Comparison of ENCODE assay signal across 28 cellular contexts in genomic region chr11:59218893-59219292, GRCh38. TPM values are rescaled to one million over a fixed set of nuclear protein-coding genes. Genes with fewer than 3 reads are reported as not detected.
DNase-seq lines count a peak whose midpoint lies in the region; ATAC-seq and TF ChIP-seq lines count a peak whose summit lies in the region.
"Had no signal": no experiment of that assay in that cellular context is flagged by ENCODE, and none has a peak within 500 bp of the region (broad histone marks: within the 10 kb centered on the region; RNA-seq: fewer than 3 reads in every experiment).

No MANE protein-coding gene starts in this region.

- H2AK5ac ChIP-seq in IMR-90 (ENCODE audit: low read depth, low read length): 0 out of 2 replicates have a peak overlapping the region, but pooled peaks have one; percentile 40

- TF ChIP-seq RAD21 in IMR-90 (IDR thresholded peaks at IDR 0.05; ENCODE audit: low read length): no peak

- H2AFZ ChIP-seq in IMR-90 (replicated peaks; ENCODE audit: low read length, poor library complexity): no peak overlapping the region
- H2AFZ ChIP-seq: GM23248 had no signal

- peaks cover 64 to 94% (median 74%) of the 10 kb centered on the region in 3 donors for H3K4me1 Mint-ChIP-seq in naive B cell
- H3K4me1 Mint-ChIP-seq in stimulated activated naive CD8-positive, alpha-beta T cell treated with anti-CD3 and anti-CD28 coated beads, Interleukin-15, amount 100 ng/mL, for 72 hours: peaks cover 13% of the 10 kb centered on the region
- peaks cover 5% of the 10 kb centered on the region for H3K4me1 Mint-ChIP-seq in activated T-helper 2 cell treated with anti-CD3 and anti-CD28 coated beads, Interferon-gamma antibody, Interleukin-2, Interleukin-4, amounts not matched to agents 10 μg/mL and 5 μg/mL and 100 μg/mL, durations not matched to agents 14 hours and 24 hours and 36 hours (ENCODE audit: low read depth)
- H3K4me1 Mint-ChIP-seq: H9 had no signal

- peak overlapping the region; percentile 27; the same call in 1 of the 2 replicates for H3K4ac ChIP-seq in IMR-90 (ENCODE audit: low read depth, low read length)

- peak overlapping the region; percentile 32; the same call in 1 of the 3 replicates for H2BK15ac ChIP-seq in IMR-90 (ENCODE audit: low read depth, low read length)

- no peak overlapping the region for H2BK5ac ChIP-seq in IMR-90 (ENCODE audit: low read depth, low read length, poor library complexity, severe bottlenecking)

- no peak overlapping the region for H2BK120ac ChIP-seq in IMR-90 (ENCODE audit: low read depth, low read length)

- H3K56ac ChIP-seq in IMR-90 (ENCODE audit: extremely low read depth, insufficient read depth, low read length): no peak overlapping the region

- no peaks in the 10 kb centered on the region for H3K36me3 ChIP-seq in IMR-90 (ENCODE audit: control insufficient read depth, insufficient read depth, low read length)

- peak overlapping the region; percentile 19 to 100 (median 98) for H3K27ac Mint-ChIP-seq in naive B cell
- no peak overlapping the region for H3K27ac Mint-ChIP-seq in stimulated activated naive CD8-positive, alpha-beta T cell treated with anti-CD3 and anti-CD28 coated beads, Interleukin-15, amount 100 ng/mL, for 72 hours
- no peak overlapping the region for H3K27ac Mint-ChIP-seq in activated T-helper 2 cell treated with anti-CD3 and anti-CD28 coated beads, Interferon-gamma antibody, Interleukin-2, Interleukin-4, amounts not matched to agents 10 μg/mL and 5 μg/mL and 100 μg/mL, durations not matched to agents 14 hours and 24 hours and 36 hours
- H3K27ac Mint-ChIP-seq: H9, HFFc6 had no signal

- ATAC-seq in IMR-90 (ENCODE audit: low read depth): no peak
- no peak for ATAC-seq in naive B cell (ENCODE audit: low read depth in 2 of 2)
- peak; percentile 45 for ATAC-seq in stimulated activated naive CD8-positive, alpha-beta T cell treated with anti-CD3 and anti-CD28 coated beads, Interleukin-15, amount 100 ng/mL, for 72 hours
- ATAC-seq: HepG2, Panc1 had no signal

- H3K18ac ChIP-seq in IMR-90 (ENCODE audit: low read depth, low read length): peak overlapping the region; percentile 47; the same call in 1 of the 2 replicates

- TF ChIP-seq POLR2A in IMR-90 (IDR thresholded peaks at IDR 0.05; ENCODE audit: low read depth, low read length): no peak

- H4K91ac ChIP-seq in IMR-90 (ENCODE audit: insufficient read depth, low read depth, low read length): no peak overlapping the region

- H3K4me1 ChIP-seq in IMR-90 (ENCODE audit: control insufficient read depth, insufficient read depth, low read length): peaks cover 26% of the 10 kb centered on the region

- no peaks in the 10 kb centered on the region for H3K79me1 ChIP-seq in IMR-90 (ENCODE audit: low read depth in 1 of 2, low read length in 2 of 2)

- no peaks in the 10 kb centered on the region for H3K36me3 Mint-ChIP-seq in naive B cell
- no peaks in the 10 kb centered on the region for H3K36me3 Mint-ChIP-seq in activated T-helper 2 cell treated with anti-CD3 and anti-CD28 coated beads, Interferon-gamma antibody, Interleukin-2, Interleukin-4, amounts not matched to agents 10 μg/mL and 5 μg/mL and 100 μg/mL, durations not matched to agents 14 hours and 24 hours and 36 hours (ENCODE audit: low read depth)

- no CpG with 5 or more reads among the region's 2 CpGs for WGBS in IMR-90 (ENCODE audit: extremely low coverage in 2 of 2, insufficient read length in 1 of 2), 2 experiments

- intact Hi-C loops in IMR-90 (cut with micrococcal nuclease): no loop called here
- intact Hi-C loops in activated T-helper 2 cell treated with anti-CD3 and anti-CD28 coated beads, Interferon-gamma antibody, Interleukin-2, Interleukin-4, amounts not matched to agents 10 μg/mL and 5 μg/mL and 100 μg/mL, durations not matched to agents 14 hours and 24 hours and 36 hours (cut with micrococcal nuclease): no loop called here

- BruUV-seq in IMR-90 (replicated peaks; lab: Mats Ljungman, UMichigan): no TSS peak

- H3K9me3 Mint-ChIP-seq in naive B cell: peaks cover 0 to 5% (median 0%) of the 10 kb centered on the region in 7 donors
- no peaks in the 10 kb centered on the region for H3K9me3 Mint-ChIP-seq in stimulated activated naive CD8-positive, alpha-beta T cell treated with anti-CD3 and anti-CD28 coated beads, Interleukin-15, amount 100 ng/mL, for 72 hours
- no peaks in the 10 kb centered on the region for H3K9me3 Mint-ChIP-seq in activated T-helper 2 cell treated with anti-CD3 and anti-CD28 coated beads, Interferon-gamma antibody, Interleukin-2, Interleukin-4, amounts not matched to agents 10 μg/mL and 5 μg/mL and 100 μg/mL, durations not matched to agents 14 hours and 24 hours and 36 hours
- H3K9me3 Mint-ChIP-seq: H9, HFFc6 had no signal

- peaks cover 14% of the 10 kb centered on the region for H3K9me1 ChIP-seq in IMR-90 (ENCODE audit: insufficient read depth, low read length)

- H3K27me3 Mint-ChIP-seq in naive B cell: no peaks in the 10 kb centered on the region
- peaks cover 7% of the 10 kb centered on the region for H3K27me3 Mint-ChIP-seq in stimulated activated naive CD8-positive, alpha-beta T cell treated with anti-CD3 and anti-CD28 coated beads, Interleukin-15, amount 100 ng/mL, for 72 hours
- peaks cover 35% of the 10 kb centered on the region for H3K27me3 Mint-ChIP-seq in activated T-helper 2 cell treated with anti-CD3 and anti-CD28 coated beads, Interferon-gamma antibody, Interleukin-2, Interleukin-4, amounts not matched to agents 10 μg/mL and 5 μg/mL and 100 μg/mL, durations not matched to agents 14 hours and 24 hours and 36 hours (ENCODE audit: low read depth)

- no peak overlapping the region for H3K9ac ChIP-seq in IMR-90 (ENCODE audit: low read depth, low read length)
- H3K9ac ChIP-seq: GM23248, SK-N-SH had no signal

- no peaks in the 10 kb centered on the region for H3K9me3 ChIP-seq in IMR-90 (ENCODE audit: control insufficient read depth, insufficient read depth, low read length)
- H3K9me3 ChIP-seq: SK-N-SH had no signal

- dilution Hi-C loops in IMR-90 (cut with HindIII; ENCODE audit: low sequenced_read_pairs, unreplicated experiment): no loop called here

- no peak for TF ChIP-seq CTCF in IMR-90 (conservative IDR thresholded peaks at IDR 0.05; ENCODE audit: low read depth, low read length)

- no peaks in the 10 kb centered on the region for H4K20me1 ChIP-seq in IMR-90 (ENCODE audit: insufficient read depth, low read length)

- no peak overlapping the region for H3K14ac ChIP-seq in IMR-90 (replicated peaks; ENCODE audit: low read depth, low read length)

- no peak overlapping the region for H4K8ac ChIP-seq in IMR-90 (ENCODE audit: low read depth in 2 of 2, low read length in 2 of 2)

- H3K4me3 Mint-ChIP-seq in naive B cell: peak overlapping the region in 1 of 8 donors; percentile 20
- H3K4me3 Mint-ChIP-seq in stimulated activated naive CD8-positive, alpha-beta T cell treated with anti-CD3 and anti-CD28 coated beads, Interleukin-15, amount 100 ng/mL, for 72 hours: no peak overlapping the region
- no peak overlapping the region for H3K4me3 Mint-ChIP-seq in activated T-helper 2 cell treated with anti-CD3 and anti-CD28 coated beads, Interferon-gamma antibody, Interleukin-2, Interleukin-4, amounts not matched to agents 10 μg/mL and 5 μg/mL and 100 μg/mL, durations not matched to agents 14 hours and 24 hours and 36 hours (ENCODE audit: low read depth)
- H3K4me3 Mint-ChIP-seq: H9, HFFc6 had no signal

- no peak overlapping the region for H2AK9ac ChIP-seq in IMR-90 (replicated peaks; ENCODE audit: low read depth, low read length, poor library complexity)

- CTCF ChIA-PET in IMR-90 (lab: Yijun Ruan, JAX): interaction anchor here (1.3 kb wide), 1 partner anchor 47 kb away, joined by 4 read pairs; the partner anchor contains the start of gene DTX4

- POLR2A ChIA-PET in IMR-90 (lab: Charles Lee; ENCODE audit: unreplicated experiment): no interaction called here

- H3K27me3 ChIP-seq in IMR-90 (ENCODE audit: control insufficient read depth, insufficient read depth, low read length): peaks cover 5% of the 10 kb centered on the region

- H3K27ac ChIP-seq in IMR-90 (ENCODE audit: insufficient read depth, low read length): no peak overlapping the region
- H3K27ac ChIP-seq: 22Rv1, GM23248, HL-60 had no signal

- H3K4me2 ChIP-seq in IMR-90 (ENCODE audit: low read depth, low read length): no peak overlapping the region
- H3K4me2 ChIP-seq: SK-N-SH had no signal

- DNase-seq in NCI-H82 (lab: John Stamatoyannopoulos, UW) (peak; percentile 31), NCI-H82 treated with DMSO at 0.1 percent for 48 hours (lab: John Stamatoyannopoulos, UW; ENCODE audit: unreplicated experiment) (no peak), IMR-90 (no peak), naive B cell (no peak), HK-2 (ENCODE audit: unreplicated experiment) (no peak), medulla oblongata (ENCODE audit: extremely low spot score) (no peak)
- no peak for DNase-seq in stimulated activated naive CD8-positive, alpha-beta T cell treated with anti-CD3 and anti-CD28 coated beads, Interleukin-15, amount 100 ng/mL, for 72 hours
- no peak for DNase-seq in activated T-helper 2 cell treated with anti-CD3 and anti-CD28 coated beads, Interferon-gamma antibody, Interleukin-2, Interleukin-4, amounts not matched to agents 10 μg/mL and 5 μg/mL and 100 μg/mL, durations not matched to agents 14 hours and 24 hours and 36 hours (ENCODE audit: low spot score)
- DNase-seq: ACHN, C1 segment of cervical spinal cord, GM23248, H9, HFFc6, KBM-7, MM.1S, NCI-H1092, NCI-H1436, NCI-H1930, NCI-H69, SIG-M5, SK-N-SH had no signal

- H3K4me3 ChIP-seq in IMR-90 (ENCODE audit: insufficient read depth, low read depth, low read length): no peak overlapping the region
- H3K4me3 ChIP-seq: GM23248 had no signal

- no peak overlapping the region for H4K5ac ChIP-seq in IMR-90 (ENCODE audit: low read depth, low read length)

- in situ Hi-C loops in IMR-90 (cut with MboI; ENCODE audit: low sequenced_read_pairs): no loop called here

- 0 out of 2 replicates have a peak overlapping the region, but pooled peaks have one; percentile 29 for H3K23ac ChIP-seq in IMR-90 (ENCODE audit: low read depth, low read length)

- H2BK20ac ChIP-seq in IMR-90 (ENCODE audit: low read depth, low read length): peak overlapping the region; percentile 32; the same call in 1 of the 2 replicates

RNA-seq across cellular contexts. Expression of gene MPEG1, which starts 6.2 kb away (rescaled TPM):
- not detected in 2 replicates for total RNA-seq in IMR-90 (2012; rRNA removed)
- polyA plus RNA-seq in IMR-90 (2012; rRNA removed) (not detected in 2 replicates), naive B cell (ENCODE audit: low read depth in 6 of 6) (10 to 100 TPM; 40.6 to 96.5 (median 79.1) TPM)
- not detected in 2 replicates for polyA plus RNA-seq in IMR-90 (2012; cell fraction: cytosol; rRNA removed)
- polyA plus RNA-seq in IMR-90 (2012; cell fraction: nucleus; rRNA removed; ENCODE audit: low replicate concordance): not detected in 2 replicates
- total RNA-seq in activated T-helper 2 cell treated with anti-CD3 and anti-CD28 coated beads, Interferon-gamma antibody, Interleukin-2, Interleukin-4, amounts not matched to agents 10 μg/mL and 5 μg/mL and 100 μg/mL, durations not matched to agents 14 hours and 24 hours and 36 hours: 0.05 TPM in 1 of 2 replicates, not detected in the other
- total RNA-seq: Daoy, GM23248, H9, HepG2, HFFc6, HT-29, NCI-H460 had no signal
- polyA plus RNA-seq: GM23248, HepG2, SK-N-SH had no signal

RNA-seq across cellular contexts. Expression of gene DTX4, which starts 47.0 kb away (rescaled TPM):
- total RNA-seq in IMR-90 (2012; rRNA removed): 2.5 and 2.7 TPM in 2 replicates
- polyA plus RNA-seq in IMR-90 (2012; rRNA removed): 3.0 and 3.1 TPM in 2 replicates
- polyA plus RNA-seq in IMR-90 (2012; cell fraction: cytosol; rRNA removed): 1.1 and 1.5 TPM in 2 replicates
- 3.8 and 4.2 TPM in 2 replicates for polyA plus RNA-seq in IMR-90 (2012; cell fraction: nucleus; rRNA removed; ENCODE audit: low replicate concordance)
- polyA plus RNA-seq in naive B cell (ENCODE audit: low read depth in 6 of 6): 10 to 100 TPM in 5 of 6 donors, 1 to 10 TPM in 1; 7.1 to 21.0 (median 12.9) TPM
- total RNA-seq in activated T-helper 2 cell treated with anti-CD3 and anti-CD28 coated beads, Interferon-gamma antibody, Interleukin-2, Interleukin-4, amounts not matched to agents 10 μg/mL and 5 μg/mL and 100 μg/mL, durations not matched to agents 14 hours and 24 hours and 36 hours: 0.09 and 0.68 TPM in 2 replicates
- total RNA-seq: Daoy had no signal

Comparison
In these comparisons a context has a peak if more than half of its experiments do, and no peak if none do; other contexts are left out.
1. H3K27ac Mint-ChIP-seq: peak in naive B cell (6 of 6); none in stimulated activated naive CD8-positive, alpha-beta T cell treated with anti-CD3 and anti-CD28 coated beads, Interleukin-15, amount 100 ng/mL, for 72 hours (0 of 2) and activated T-helper 2 cell treated with anti-CD3 and anti-CD28 coated beads, Interferon-gamma antibody, Interleukin-2, Interleukin-4, amounts not matched to agents 10 μg/mL and 5 μg/mL and 100 μg/mL, durations not matched to agents 14 hours and 24 hours and 36 hours (single experiment).